8 cellular contexts compared by ENCODE assay signal in the genomic region with DNA sequence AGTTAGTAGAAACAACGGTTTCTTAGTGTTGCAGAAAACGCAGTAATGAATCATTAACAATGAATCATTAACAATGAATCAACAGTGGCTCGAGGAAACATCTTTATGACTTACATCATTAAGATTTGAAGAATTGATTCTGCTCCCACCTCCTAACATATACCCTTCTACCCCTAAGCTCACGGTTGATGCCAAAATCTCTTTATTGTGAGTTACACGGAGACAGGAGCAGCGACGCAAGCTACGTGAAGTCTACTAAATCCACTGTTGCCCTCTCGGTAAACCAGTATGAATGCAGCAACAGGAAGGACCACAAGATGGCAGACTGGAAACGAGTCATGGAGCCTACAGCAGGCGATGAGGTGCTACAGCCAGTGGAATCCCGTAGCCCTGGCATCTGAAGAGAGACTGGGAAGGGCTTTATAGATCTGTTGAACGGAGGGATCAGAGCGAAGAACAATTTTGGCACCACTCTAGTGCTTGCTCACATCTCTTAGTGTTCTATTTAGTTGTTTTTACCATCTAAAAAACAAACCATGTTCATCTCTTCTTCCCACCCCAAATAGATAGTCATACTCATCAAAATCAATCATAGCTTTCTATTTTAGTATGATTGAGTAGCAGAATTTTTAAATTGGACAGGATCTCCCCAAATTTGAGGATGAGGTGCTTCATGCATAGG.
DNase-seq lines count a peak whose midpoint lies in the region; ATAC-seq and TF ChIP-seq lines count a peak whose summit lies in the region.

No MANE protein-coding gene starts in this region.

- H3K36me3 Mint-ChIP-seq in activated T-cell treated with anti-CD3 and anti-CD28 coated beads, Interleukin-2, amount 50 U/mL, for 4 hours (ENCODE audit: insufficient read depth), result no peaks in the 10 kb centered on the region

- TF ChIP-seq RAD21 in neural cell (conservative IDR thresholded peaks at IDR 0.05), result peak; percentile 93

- H4K20me1 ChIP-seq in Karpas-422 (ENCODE audit: insufficient read depth, low read depth, low read length) (no peaks in the 10 kb centered on the region), PC-3 (ENCODE audit: low read length) (no peaks in the 10 kb centered on the region), neural cell (ENCODE audit: insufficient read depth) (no peaks in the 10 kb centered on the region)

- peak overlapping the region; percentile 70 for H3K4me2 ChIP-seq in Karpas-422 (ENCODE audit: low read depth, low read length, poor library complexity, severe bottlenecking)
- H3K4me2 ChIP-seq in PC-3 (ENCODE audit: low read length), result peak overlapping the region; percentile 83
- H3K4me2 ChIP-seq in neural cell (ENCODE audit: low read length), result no peak overlapping the region

- POLR2A ChIA-PET in PC-3 (lab: Charles Lee; ENCODE audit: unreplicated experiment), result interaction anchor here (0.6 kb wide), 1 partner anchor 440 kb away, joined by 4 read pairs; no protein-coding TSS in a partner anchor

- H3K36me3 ChIP-seq in Karpas-422 (ENCODE audit: insufficient read depth, low read length) (no peaks in the 10 kb centered on the region), PC-3 (ENCODE audit: low read depth, low read length) (no peaks in the 10 kb centered on the region), neural cell (ENCODE audit: insufficient read depth, low read length) (no peaks in the 10 kb centered on the region)

- no peaks in the 10 kb centered on the region for H3F3A ChIP-seq in PC-3 (ENCODE audit: low read length, unreplicated experiment)
- no peaks in the 10 kb centered on the region for H3F3A ChIP-seq in neural cell (ENCODE audit: insufficient read depth, low read length, poor library complexity, severe bottlenecking)

- H3K4me3 ChIP-seq in Karpas-422 (ENCODE audit: low read length) (peak overlapping the region; percentile 54), PC-3 (ENCODE audit: low read length) (peak overlapping the region; percentile 64), neural cell (ENCODE audit: low read length) (no peak overlapping the region)

- H3K9me3 ChIP-seq in Karpas-422 (ENCODE audit: low read length) (no peaks in the 10 kb centered on the region), PC-3 (ENCODE audit: low read length) (no peaks in the 10 kb centered on the region), neural cell (ENCODE audit: low read length) (no peaks in the 10 kb centered on the region)

- peak; percentile 89 for ATAC-seq in PC-3
- ATAC-seq in activated T-cell treated with anti-CD3 and anti-CD28 coated beads, Interleukin-2, amount 50 U/mL, for 4 hours, result peak; percentile 87 to 88
- ATAC-seq in stimulated activated naive CD8-positive, alpha-beta T cell treated with anti-CD3 and anti-CD28 coated beads, Interleukin-15, amount 100 ng/mL, for 72 hours, result peak; percentile 93

- in situ Hi-C loops in G401 (cut with HindIII; ENCODE audit: low sequenced_read_pairs), result no loop called here

- H3K27ac Mint-ChIP-seq in stimulated activated naive CD8-positive, alpha-beta T cell treated with anti-CD3 and anti-CD28 coated beads, Interleukin-15, amount 100 ng/mL, for 72 hours, result no peak overlapping the region

- intact Hi-C loops in PC-3 (cut with micrococcal nuclease), result loop anchor here (1.0 to 5.0 kb wide), 3 partner anchors 327 to 907 kb away; no protein-coding TSS in a partner anchor

- CTCF ChIA-PET in PC-3 (lab: Charles Lee), result interaction anchor here (0.6 to 1.4 kb wide), 5 partner anchors 327 to 502 kb away, joined by 3 to 8 read pairs (median 3); partner anchors contain the start of gene DUSP6

- no TSS peak for BruUV-seq in PC-3 (replicated peaks; lab: Mats Ljungman, UMichigan)

- peaks cover 15% of the 10 kb centered on the region for H3K4me1 ChIP-seq in Karpas-422 (ENCODE audit: low read length)
- H3K4me1 ChIP-seq in PC-3 (ENCODE audit: insufficient read depth, low read length), result peaks cover 17% of the 10 kb centered on the region

- H3K4me3 Mint-ChIP-seq in activated T-cell treated with anti-CD3 and anti-CD28 coated beads, Interleukin-2, amount 50 U/mL, for 4 hours, result no peak overlapping the region
- H3K4me3 Mint-ChIP-seq in stimulated activated naive CD8-positive, alpha-beta T cell treated with anti-CD3 and anti-CD28 coated beads, Interleukin-15, amount 100 ng/mL, for 72 hours, result no peak overlapping the region

- TF ChIP-seq CTCF in PC-3 (conservative IDR thresholded peaks at IDR 0.05; ENCODE audit: low read depth, low read length) (peak; percentile 99), neural cell (IDR thresholded peaks at IDR 0.05; ENCODE audit: poor library complexity, severe bottlenecking) (peak; percentile 92)

- DNase-seq in G401 (ENCODE audit: low spot score), result peak; percentile 89
- DNase-seq in H4 (ENCODE audit: low spot score), result peak; percentile 84
- peak; percentile 90 for DNase-seq in Karpas-422
- peak; percentile 89 for DNase-seq in PC-3
- peak; percentile 61 for DNase-seq in activated T-cell treated with anti-CD3 and anti-CD28 coated beads, Interleukin-2, amount 50 U/mL, for 4 hours
- peak; percentile 90 for DNase-seq in fibroblast of peridontal ligament (ENCODE audit: extremely low read depth)
- peak; percentile 68 to 76 for DNase-seq in stimulated activated naive CD8-positive, alpha-beta T cell treated with anti-CD3 and anti-CD28 coated beads, Interleukin-15, amount 100 ng/mL, for 72 hours

- peaks cover 4% of the 10 kb centered on the region for H3K27me3 Mint-ChIP-seq in activated T-cell treated with anti-CD3 and anti-CD28 coated beads, Interleukin-2, amount 50 U/mL, for 4 hours (ENCODE audit: low read depth)
- H3K27me3 Mint-ChIP-seq in stimulated activated naive CD8-positive, alpha-beta T cell treated with anti-CD3 and anti-CD28 coated beads, Interleukin-15, amount 100 ng/mL, for 72 hours, result peaks cover 17% of the 10 kb centered on the region

- peaks cover 13% of the 10 kb centered on the region for H3K4me1 Mint-ChIP-seq in activated T-cell treated with anti-CD3 and anti-CD28 coated beads, Interleukin-2, amount 50 U/mL, for 4 hours (ENCODE audit: low read depth)
- H3K4me1 Mint-ChIP-seq in stimulated activated naive CD8-positive, alpha-beta T cell treated with anti-CD3 and anti-CD28 coated beads, Interleukin-15, amount 100 ng/mL, for 72 hours, result peaks cover 25% of the 10 kb centered on the region

- no peaks in the 10 kb centered on the region for H3K27me3 ChIP-seq in Karpas-422 (ENCODE audit: low read length)
- no peaks in the 10 kb centered on the region for H3K27me3 ChIP-seq in PC-3 (ENCODE audit: low read length)
- H3K27me3 ChIP-seq in neural cell (ENCODE audit: insufficient read depth, low read depth, low read length), result no peaks in the 10 kb centered on the region

- H3K9ac ChIP-seq in Karpas-422 (ENCODE audit: low read length) (peak overlapping the region; percentile 52), PC-3 (ENCODE audit: low read length) (no peak overlapping the region), neural cell (ENCODE audit: low read length) (no peak overlapping the region)

- H3K27ac ChIP-seq in Karpas-422 (ENCODE audit: low read length) (no peak overlapping the region), PC-3 (ENCODE audit: low read length) (peak overlapping the region; percentile 12; the same call in 1 of the 2 replicates), neural cell (ENCODE audit: low read length) (no peak overlapping the region)

- H3K79me2 ChIP-seq in Karpas-422 (ENCODE audit: low read length), result no peaks in the 10 kb centered on the region
- no peaks in the 10 kb centered on the region for H3K79me2 ChIP-seq in PC-3 (ENCODE audit: low read length)
- H3K79me2 ChIP-seq in neural cell (replicated peaks; ENCODE audit: insufficient read depth, low read length), result no peaks in the 10 kb centered on the region

- peaks cover under 1% of the 10 kb centered on the region for H3K9me3 Mint-ChIP-seq in activated T-cell treated with anti-CD3 and anti-CD28 coated beads, Interleukin-2, amount 50 U/mL, for 4 hours
- H3K9me3 Mint-ChIP-seq in stimulated activated naive CD8-positive, alpha-beta T cell treated with anti-CD3 and anti-CD28 coated beads, Interleukin-15, amount 100 ng/mL, for 72 hours, result no peaks in the 10 kb centered on the region

- H2AFZ ChIP-seq in Karpas-422 (ENCODE audit: low read length), result 0 out of 2 replicates have a peak overlapping the region, but pooled peaks have one; percentile 47
- peak overlapping the region; percentile 73 for H2AFZ ChIP-seq in PC-3 (ENCODE audit: low read length)
- H2AFZ ChIP-seq in neural cell (ENCODE audit: low read depth, low read length), result no peak overlapping the region

- H3K9me2 ChIP-seq in Karpas-422 (replicated peaks; ENCODE audit: insufficient read depth, low read length), result no peaks in the 10 kb centered on the region
- no peaks in the 10 kb centered on the region for H3K9me2 ChIP-seq in PC-3 (replicated peaks; ENCODE audit: low read length)
- no peaks in the 10 kb centered on the region for H3K9me2 ChIP-seq in neural cell (ENCODE audit: insufficient read depth, low read length)

- TF ChIP-seq EP300 in neural cell (conservative IDR thresholded peaks at IDR 0.05; ENCODE audit: poor library complexity, severe bottlenecking), result no peak

TF ChIP-seq in neural cell, 6 proteins besides CTCF, POLR2A, EP300 and RAD21:
- TF ChIP-seq SMC3 (conservative IDR thresholded peaks at IDR 0.05; ENCODE audit: poor library complexity) (peak; percentile 97), EZH2 (IDR thresholded peaks at IDR 0.05; ENCODE audit: borderline replicate concordance, insufficient read depth, low read length, poor library complexity, severe bottlenecking) (no peak)
